ENCODE assay signal across 8 cellular contexts in genomic region chr3:187016639-187017345, GRCh38.
DNase-seq lines count a peak whose midpoint lies in the region; ATAC-seq and TF ChIP-seq lines count a peak whose summit lies in the region.

No MANE protein-coding gene starts in this region.

- peak; percentile 32 for ATAC-seq in GM19463 (IDR thresholded peaks at IDR 0.05; ENCODE audit: unreplicated experiment)
- peak in 3 of 4 donors; percentile 38 to 57 (median 47) for ATAC-seq in heart left ventricle

- H3K4me3 ChIP-seq in BLaER1 (no peak overlapping the region), heart left ventricle (no peak overlapping the region), transverse colon (no peak overlapping the region)

- H3K9me3 ChIP-seq in BLaER1 (no peaks in the 10 kb centered on the region), heart left ventricle (no peaks in the 10 kb centered on the region), transverse colon (no peaks in the 10 kb centered on the region)

- TF ChIP-seq POLR2A in heart left ventricle (IDR thresholded peaks at IDR 0.05) (no peak), transverse colon (IDR thresholded peaks at IDR 0.05) (no peak)

- TF ChIP-seq CTCF in heart left ventricle (IDR thresholded peaks at IDR 0.05) (no peak), transverse colon (IDR thresholded peaks at IDR 0.05) (no peak)

- TF ChIP-seq EP300 in transverse colon (IDR thresholded peaks at IDR 0.05; ENCODE audit: low read depth): no peak

- no peak overlapping the region for H3K9ac ChIP-seq in BLaER1

- DNase-seq in NOMO-1 (lab: John Stamatoyannopoulos, UW; ENCODE audit: unreplicated experiment in 2 of 2) (peak; percentile 54 to 60), heart left ventricle (no peak), transverse colon (no peak), NCI-H1048 (lab: John Stamatoyannopoulos, UW) (no peak), dedifferentiated amniotic fluid mesenchymal stem cell (ENCODE audit: extremely low spot score) (no peak), iPS-NIHi7 (ENCODE audit: extremely low spot score) (no peak)

- 66 to 71% (median 68%) methylated on average over 3 to 4 of the region's 4 CpGs for WGBS in heart left ventricle, 4 donors
- WGBS in transverse colon (ENCODE audit: low coverage in 1 of 2), 2 donors: 63 to 75% methylated on average over 2 to 4 of the region's 4 CpGs

- H3K27ac ChIP-seq in BLaER1: no peak overlapping the region
- peak overlapping the region in 4 of 12 donors; percentile 5 to 42 (median 28) for H3K27ac ChIP-seq in heart left ventricle
- no peak overlapping the region for H3K27ac ChIP-seq in transverse colon

- intact Hi-C loops in heart left ventricle (cut with DNase I): loop anchor here in 1 of 10 donors (10.0 kb wide), 1 partner anchor 82 kb away; the partner anchor contains the start of gene ST6GAL1
- intact Hi-C loops in transverse colon (cut with DNase I; ENCODE audit: low total_unique reads): no loop called here

- peaks cover 100% of the 10 kb centered on the region for H4K20me1 ChIP-seq in BLaER1

- H3K36me3 ChIP-seq in BLaER1 (peaks cover 34% of the 10 kb centered on the region), heart left ventricle (peaks cover 0 to 3% (median 0%) of the 10 kb centered on the region in 9 donors), transverse colon (no peaks in the 10 kb centered on the region)

- peaks cover 100% of the 10 kb centered on the region for H3K4me1 ChIP-seq in BLaER1
- H3K4me1 ChIP-seq in heart left ventricle: peaks cover 0 to 65% (median 51%) of the 10 kb centered on the region in 12 donors
- no peaks in the 10 kb centered on the region for H3K4me1 ChIP-seq in transverse colon

- no peaks in the 10 kb centered on the region for H3K27me3 ChIP-seq in BLaER1
- H3K27me3 ChIP-seq in heart left ventricle: no peaks in the 10 kb centered on the region
- H3K27me3 ChIP-seq in transverse colon: no peaks in the 10 kb centered on the region

- H3K4me2 ChIP-seq in BLaER1: peak overlapping the region; percentile 66

- in situ Hi-C loops in transverse colon (cut with MboI; ENCODE audit: low pct_ligation_motif_present in 1 of 4, low pct_unique_long_range_greater_than_20kb in 1 of 4, low sequenced_read_pairs in 3 of 4): no loop called here

Comparison
In these comparisons a context has a peak if more than half of its experiments do, and no peak if none do; other contexts are left out.
1. DNase-seq: peak in NOMO-1 (2 of 2); none in heart left ventricle (0 of 5), transverse colon (single experiment), NCI-H1048 (single experiment), dedifferentiated amniotic fluid mesenchymal stem cell (single experiment) and iPS-NIHi7 (single experiment).